15 cellular contexts compared by ENCODE assay signal in genomic region chr5:30505014-30505886, GRCh38.
DNase-seq lines count a peak whose midpoint lies in the region; ATAC-seq and TF ChIP-seq lines count a peak whose summit lies in the region.
"Had no signal": no experiment of that assay in that cellular context is flagged by ENCODE, and none has a peak within 500 bp of the region (broad histone marks: within the 10 kb centered on the region; RNA-seq: fewer than 3 reads in every experiment).

No MANE protein-coding gene starts in this region.

- H3K27me3 ChIP-seq in HUES48 (ENCODE audit: control insufficient read depth, insufficient read depth, low read length) (no peaks in the 10 kb centered on the region), SK-N-SH (ENCODE audit: insufficient read depth) (no peaks in the 10 kb centered on the region)
- H3K27me3 ChIP-seq: pancreas had no signal

- H3K36me3 Mint-ChIP-seq in progenitor cell of endocrine pancreas (ENCODE audit: insufficient read depth), result no peaks in the 10 kb centered on the region
- H3K36me3 Mint-ChIP-seq: activated CD8-positive, alpha-beta memory T cell treated with anti-CD3 and anti-CD28 coated beads, Interleukin-2, amount 10 ng/mL, durations not matched to agents 7 days and 5 days had no signal

- 0 out of 2 replicates have a peak overlapping the region, but pooled peaks have one; percentile 26 for H2AFZ ChIP-seq in SK-N-SH (ENCODE audit: low read depth)

- DNase-seq in SK-N-SH, result no peak
- peak; percentile 4 for DNase-seq in globus pallidus (ENCODE audit: low spot score)
- no peak for DNase-seq in progenitor cell of endocrine pancreas (ENCODE audit: low spot score, unreplicated experiment)
- DNase-seq in stimulated activated CD4-positive, alpha-beta T cell treated with anti-CD3 and anti-CD28 coated beads, Interleukin-1b, Interleukin-23, amount 100 ng/mL, for 48 hours, result no peak
- DNase-seq in omental fat pad (ENCODE audit: low spot score), result no peak
- DNase-seq in activated CD4-positive, alpha-beta T cell treated with anti-CD3 and anti-CD28 coated beads for 48 hours, result no peak
- DNase-seq: activated CD8-positive, alpha-beta memory T cell treated with anti-CD3 and anti-CD28 coated beads, Interleukin-2, amount 10 ng/mL, durations not matched to agents 7 days and 5 days; left ventricle myocardium inferior; NCI-H1436; pancreas; stimulated activated CD4-positive, alpha-beta T cell treated with anti-CD3 and anti-CD28 coated beads, Interleukin-2, amount 100 ng/mL, for 48 hours; stimulated activated naive CD8-positive, alpha-beta T cell treated with anti-CD3 and anti-CD28 coated beads, Interleukin-15, Interleukin-2, amounts not matched to agents 100 U/mL and 50 U/mL, for 24 hours had no signal

- H3K4me2 ChIP-seq in SK-N-SH, result no peak overlapping the region; the same call in 1 of the 2 replicates

- no peaks in the 10 kb centered on the region for H3F3A ChIP-seq in SK-N-SH (replicated peaks; ENCODE audit: insufficient read depth)

- 0 out of 4 replicates have a peak, but pooled peaks of 1 of the 2 experiments have one; percentile 12 for TF ChIP-seq EP300 in SK-N-SH (IDR thresholded peaks at IDR 0.05; ENCODE audit: borderline replicate concordance in 1 of 2, low read depth in 1 of 2, low read length in 1 of 2)

- H3K79me2 ChIP-seq in SK-N-SH (ENCODE audit: insufficient read depth), result no peaks in the 10 kb centered on the region

- no peak for TF ChIP-seq RAD21 in SK-N-SH (IDR thresholded peaks at IDR 0.05; ENCODE audit: low read length)

- H3K27ac ChIP-seq in HUES48 (ENCODE audit: low read depth, low read length) (peak overlapping the region; percentile 86), SK-N-SH (ENCODE audit: low read depth in 2 of 2, low read length in 1 of 2) (no peak overlapping the region)
- H3K27ac ChIP-seq: left ventricle myocardium inferior had no signal

- no peaks in the 10 kb centered on the region for H3K27me3 Mint-ChIP-seq in progenitor cell of endocrine pancreas
- H3K27me3 Mint-ChIP-seq: activated CD8-positive, alpha-beta memory T cell treated with anti-CD3 and anti-CD28 coated beads, Interleukin-2, amount 10 ng/mL, durations not matched to agents 7 days and 5 days had no signal

- H3K4me1 ChIP-seq in HUES48 (ENCODE audit: control insufficient read depth, insufficient read depth, low read length) (peaks cover 16% of the 10 kb centered on the region), SK-N-SH (ENCODE audit: control insufficient read depth in 1 of 2, insufficient read depth in 2 of 2, low read depth in 1 of 2, low read length in 1 of 2) (peaks cover 0 to 7% of the 10 kb centered on the region in 2 experiments; a peak in 1 of 4 replicates)
- H3K4me1 ChIP-seq: left ventricle myocardium inferior, pancreas had no signal

- POLR2A ChIA-PET in SK-N-SH (lab: Yijun Ruan, JAX), result no interaction called here

- TF ChIP-seq CTCF in SK-N-SH (IDR thresholded peaks at IDR 0.05) (no peak), progenitor cell of endocrine pancreas (IDR thresholded peaks at IDR 0.05; ENCODE audit: unreplicated experiment) (no peak), omental fat pad (IDR thresholded peaks at IDR 0.05) (no peak)

- CTCF ChIA-PET in SK-N-SH (lab: Yijun Ruan, JAX), result no interaction called here

- H3K9me3 ChIP-seq in HUES48 (ENCODE audit: control insufficient read depth, insufficient read depth, low read length), result no peaks in the 10 kb centered on the region
- no peaks in the 10 kb centered on the region for H3K9me3 ChIP-seq in SK-N-SH
- H3K9me3 ChIP-seq: left ventricle myocardium inferior, pancreas had no signal

- no peaks in the 10 kb centered on the region for H3K9me2 ChIP-seq in SK-N-SH

- H3K4me3 ChIP-seq in HUES48 (ENCODE audit: low read depth, low read length), result no peak overlapping the region; the same call in 1 of the 2 replicates
- H3K4me3 ChIP-seq in SK-N-SH (ENCODE audit: low read depth in 2 of 2, low read length in 1 of 2), result no peak overlapping the region
- H3K4me3 ChIP-seq: GM12878, left ventricle myocardium inferior, pancreas had no signal

- peaks cover 11% of the 10 kb centered on the region for H3K9me3 Mint-ChIP-seq in progenitor cell of endocrine pancreas (ENCODE audit: low read depth)

- no peak for ATAC-seq in HG02642 (IDR thresholded peaks at IDR 0.05; ENCODE audit: poor library complexity, unreplicated experiment)
- no peak for ATAC-seq in omental fat pad (ENCODE audit: low FRiP score)
- ATAC-seq: activated CD8-positive, alpha-beta memory T cell treated with anti-CD3 and anti-CD28 coated beads, Interleukin-2, amount 10 ng/mL, durations not matched to agents 7 days and 5 days; GM12878; stimulated activated naive CD8-positive, alpha-beta T cell treated with anti-CD3 and anti-CD28 coated beads, Interleukin-15, Interleukin-2, amounts not matched to agents 100 U/mL and 50 U/mL, for 24 hours had no signal

- H3K4me3 Mint-ChIP-seq in progenitor cell of endocrine pancreas (ENCODE audit: low read depth), result no peak overlapping the region
- H3K4me3 Mint-ChIP-seq: activated CD8-positive, alpha-beta memory T cell treated with anti-CD3 and anti-CD28 coated beads, Interleukin-2, amount 10 ng/mL, durations not matched to agents 7 days and 5 days had no signal

- no peaks in the 10 kb centered on the region for H4K20me1 ChIP-seq in SK-N-SH (ENCODE audit: insufficient read depth)

- H3K36me3 ChIP-seq in HUES48 (ENCODE audit: control insufficient read depth, insufficient read depth, low read length), result no peaks in the 10 kb centered on the region
- no peaks in the 10 kb centered on the region for H3K36me3 ChIP-seq in SK-N-SH (replicated peaks in 1 of 2; ENCODE audit: control insufficient read depth in 1 of 2, insufficient read depth in 2 of 2, low read length in 1 of 2)
- H3K36me3 ChIP-seq: left ventricle myocardium inferior, pancreas had no signal

- no peak overlapping the region for H3K9ac ChIP-seq in HUES48 (ENCODE audit: low read depth, low read length)
- no peak overlapping the region for H3K9ac ChIP-seq in SK-N-SH

- WGBS in SK-N-SH (ENCODE audit: low lambda C conversion rate), result 9% methylated on average over 4 of the region's 4 CpGs

- H3K4me1 Mint-ChIP-seq in progenitor cell of endocrine pancreas (ENCODE audit: low read depth), result peaks cover 34% of the 10 kb centered on the region
- H3K4me1 Mint-ChIP-seq: activated CD8-positive, alpha-beta memory T cell treated with anti-CD3 and anti-CD28 coated beads, Interleukin-2, amount 10 ng/mL, durations not matched to agents 7 days and 5 days had no signal

- peak overlapping the region; percentile 95 for H3K27ac Mint-ChIP-seq in progenitor cell of endocrine pancreas
- H3K27ac Mint-ChIP-seq: activated CD8-positive, alpha-beta memory T cell treated with anti-CD3 and anti-CD28 coated beads, Interleukin-2, amount 10 ng/mL, durations not matched to agents 7 days and 5 days had no signal

TF ChIP-seq in SK-N-SH, 30 proteins besides CTCF, POLR2A, EP300 and RAD21 (continues in another document):
- TF ChIP-seq FOSL2 (IDR thresholded peaks at IDR 0.05; ENCODE audit: borderline replicate concordance, low read depth) (peak; percentile 44; the same call in 1 of the 2 replicates), ZBTB33 (IDR thresholded peaks at IDR 0.05; ENCODE audit: borderline replicate concordance, low read depth) (no peak), PBX3 (IDR thresholded peaks at IDR 0.05) (0 out of 2 replicates have a peak, but pooled peaks have one; percentile 14), REST (IDR thresholded peaks at IDR 0.05; ENCODE audit: low read depth, low read length) (no peak)
